8 cellular contexts compared by ENCODE assay signal in the genomic region with DNA sequence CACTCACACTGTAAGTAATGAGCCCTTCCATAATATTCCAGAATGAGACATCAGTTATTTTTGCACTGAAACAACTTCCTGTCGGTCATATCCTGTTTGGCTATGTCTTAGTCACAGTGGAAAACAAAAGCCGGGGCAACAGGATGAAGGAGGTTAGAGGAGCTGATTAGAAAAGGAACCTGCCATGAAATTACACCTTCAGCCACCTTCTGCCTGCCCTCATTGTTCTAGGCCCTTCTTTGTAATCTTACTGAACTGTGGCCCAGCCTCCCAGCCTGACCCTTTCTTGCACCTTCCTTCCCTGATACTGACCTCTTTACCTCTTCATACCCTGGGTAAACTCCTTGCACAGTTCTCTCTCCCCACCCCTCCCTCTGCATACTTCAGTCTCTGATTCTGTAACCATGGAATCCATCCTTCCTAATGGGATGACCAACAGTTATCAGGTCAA.
A peak's percentile ranks its signal among the peaks of the same experiment; 100 is the strongest.
DNase-seq lines count a peak whose midpoint lies in the region; ATAC-seq and TF ChIP-seq lines count a peak whose summit lies in the region.

No MANE protein-coding gene starts in this region.

- ATAC-seq in left lobe of liver, result peak; percentile 67
- no peak for ATAC-seq in HG03196 (IDR thresholded peaks at IDR 0.05; ENCODE audit: unreplicated experiment)
- no peak for ATAC-seq in HG02763 (IDR thresholded peaks at IDR 0.05; ENCODE audit: unreplicated experiment)

- peak; percentile 52 for DNase-seq in GM03348 (ENCODE audit: low spot score)
- DNase-seq in NCI-H69 (lab: John Stamatoyannopoulos, UW), result peak; percentile 61
- peak; percentile 45 for DNase-seq in astrocyte of the hippocampus (ENCODE audit: low read depth, low spot score)
- no peak for DNase-seq in left lobe of liver (ENCODE audit: low spot score)
- DNase-seq in type B pancreatic cell (ENCODE audit: extremely low spot score, unreplicated experiment), result no peak
- no peak for DNase-seq in epidermal melanocyte (ENCODE audit: insufficient read length, low spot score)

- H3K27ac Mint-ChIP-seq in type B pancreatic cell, result peak overlapping the region; percentile 28

- TF ChIP-seq CTCF in type B pancreatic cell (conservative IDR thresholded peaks at IDR 0.05), result no peak

- peaks cover 6% of the 10 kb centered on the region for H3K4me1 Mint-ChIP-seq in type B pancreatic cell (ENCODE audit: unreplicated experiment)

- no peaks in the 10 kb centered on the region for H3K27me3 Mint-ChIP-seq in type B pancreatic cell

- no peaks in the 10 kb centered on the region for H3K9me3 Mint-ChIP-seq in type B pancreatic cell

- no peak overlapping the region for H3K4me3 Mint-ChIP-seq in type B pancreatic cell

- H3K36me3 Mint-ChIP-seq in type B pancreatic cell, result peaks cover 7% of the 10 kb centered on the region

Comparison
In these comparisons a context has a peak if more than half of its experiments do, and no peak if none do; other contexts are left out.
1. DNase-seq: peak in GM03348 (single experiment), NCI-H69 (single experiment) and astrocyte of the hippocampus (single experiment); none in left lobe of liver (single experiment), type B pancreatic cell (single experiment) and epidermal melanocyte (single experiment).